8 cellular contexts compared by ENCODE assay signal in the genomic region with DNA sequence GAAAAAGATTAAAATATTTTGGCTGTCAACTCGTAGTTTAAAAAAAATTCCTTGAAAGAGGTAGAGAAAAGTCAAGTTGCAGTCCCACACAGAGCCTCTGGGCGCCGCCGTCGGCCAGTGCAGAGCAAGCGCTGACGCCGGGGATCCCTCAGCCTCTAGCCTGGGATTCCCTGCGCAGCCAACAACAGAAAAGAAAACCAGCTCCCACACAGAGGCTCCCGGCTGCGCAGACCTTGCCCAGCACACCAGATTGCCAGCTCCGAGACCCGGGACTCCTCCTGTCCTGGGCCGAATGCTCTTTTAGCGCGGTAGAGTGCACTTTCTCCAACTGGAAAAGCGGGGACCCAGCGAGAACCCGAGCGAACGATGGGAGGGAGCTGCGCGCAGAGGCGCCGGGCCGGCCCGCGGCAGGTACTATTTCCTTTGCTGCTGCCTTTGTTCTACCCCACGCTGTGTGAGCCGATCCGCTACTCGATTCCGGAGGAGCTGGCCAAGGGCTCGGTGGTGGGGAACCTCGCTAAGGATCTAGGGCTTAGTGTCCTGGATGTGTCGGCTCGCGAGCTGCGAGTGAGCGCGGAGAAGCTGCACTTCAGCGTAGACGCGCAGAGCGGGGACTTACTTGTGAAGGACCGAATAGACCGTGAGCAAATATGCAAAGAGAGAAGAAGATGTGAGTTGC. TPM values are rescaled to one million over a fixed set of nuclear protein-coding genes. Genes with fewer than 3 reads are reported as not detected.
A peak's percentile ranks its signal among the peaks of the same experiment; 100 is the strongest.
DNase-seq lines count a peak whose midpoint lies in the region; ATAC-seq and TF ChIP-seq lines count a peak whose summit lies in the region.
"Not testable (repeated sequence)": the region's sequence is repeated elsewhere in the genome, so short reads cannot be mapped to it uniquely, and the experiment has no call there.

Gene PCDHGB7, plus strand, starts transcription at position 184 of the 679 bp plus-strand sequence. Its CDS starts 183 bp downstream, at position 367.

- intact Hi-C loops in activated B cell treated with CpG ODN at 0.5 μM for 24 hours (cut with micrococcal nuclease) = loop anchor here (1.0 to 10.0 kb wide), 2 partner anchors 107 to 457 kb away; partner anchors contain the start of gene PCDH1
- intact Hi-C loops in dendritic cell treated with granulocyte-macrophage colony-stimulating factor and Interleukin-4, amounts not matched to agents 40 ng/mL and 50 ng/mL, for 4 days (cut with micrococcal nuclease) = loop anchor here (2.0 to 10.0 kb wide), 2 partner anchors 93 to 147 kb away; partner anchors contain the start of gene TAF7

- H3K9me3 Mint-ChIP-seq in activated B cell treated with CpG ODN at 0.5 μM for 24 hours = peaks cover 19% of the 10 kb centered on the region
- peaks cover 14% of the 10 kb centered on the region for H3K9me3 Mint-ChIP-seq in dendritic cell treated with granulocyte-macrophage colony-stimulating factor and Interleukin-4, amounts not matched to agents 40 ng/mL and 50 ng/mL, for 4 days

- DNase-seq in A172 (ENCODE audit: low spot score) (peak; percentile 72), NCI-H1436 treated with DMSO at 0.1 percent for 48 hours (lab: John Stamatoyannopoulos, UW) (peak; percentile 17), iris pigment epithelial cell (ENCODE audit: low read depth) (peak; percentile 85)
- not testable (repeated sequence) for DNase-seq in activated B cell treated with CpG ODN at 0.5 μM for 24 hours; retinal pigment epithelial cell (ENCODE audit: low read depth)

- POLR2A ChIA-PET in activated B cell treated with CpG ODN at 0.5 μM for 24 hours (lab: Charles Lee) = interaction anchor here (1.0 kb wide), 1 partner anchor 150 kb away, joined by 3 read pairs; no protein-coding TSS in a partner anchor

- not testable (repeated sequence) for H3K27ac Mint-ChIP-seq in activated B cell treated with CpG ODN at 0.5 μM for 24 hours; dendritic cell treated with granulocyte-macrophage colony-stimulating factor and Interleukin-4, amounts not matched to agents 40 ng/mL and 50 ng/mL, for 4 days

- peak within 1 kb of the TSS; percentile 64 for H3K4me3 Mint-ChIP-seq in activated B cell treated with CpG ODN at 0.5 μM for 24 hours
- H3K4me3 Mint-ChIP-seq in dendritic cell treated with granulocyte-macrophage colony-stimulating factor and Interleukin-4, amounts not matched to agents 40 ng/mL and 50 ng/mL, for 4 days = peak within 1 kb of the TSS; percentile 82

- not testable (repeated sequence) for TF ChIP-seq CTCF in activated B cell treated with CpG ODN at 0.5 μM for 24 hours (IDR thresholded peaks at IDR 0.05)
- TF ChIP-seq CTCF in retinal pigment epithelial cell (conservative IDR thresholded peaks at IDR 0.05; ENCODE audit: low read depth, low read length) = peak; percentile 86

- peaks cover 57% of the 10 kb centered on the region for H3K27me3 Mint-ChIP-seq in activated B cell treated with CpG ODN at 0.5 μM for 24 hours
- H3K27me3 Mint-ChIP-seq in dendritic cell treated with granulocyte-macrophage colony-stimulating factor and Interleukin-4, amounts not matched to agents 40 ng/mL and 50 ng/mL, for 4 days = peaks cover 82% of the 10 kb centered on the region

- peak within 1 kb of the TSS; percentile 47 for H3K4me3 ChIP-seq in retinal pigment epithelial cell (ENCODE audit: low read length)

- CTCF ChIA-PET in activated B cell treated with CpG ODN at 0.5 μM for 24 hours (lab: Charles Lee) = interaction anchor here (1.3 to 3.0 kb wide), 3 partner anchors 10 to 147 kb away, joined by 3 to 16 read pairs (median 12); no protein-coding TSS in a partner anchor

- peaks cover 28% of the 10 kb centered on the region for H3K4me1 Mint-ChIP-seq in activated B cell treated with CpG ODN at 0.5 μM for 24 hours
- H3K4me1 Mint-ChIP-seq in dendritic cell treated with granulocyte-macrophage colony-stimulating factor and Interleukin-4, amounts not matched to agents 40 ng/mL and 50 ng/mL, for 4 days (ENCODE audit: low read depth) = peaks cover 39% of the 10 kb centered on the region

- not testable (repeated sequence) for H3K36me3 Mint-ChIP-seq in activated B cell treated with CpG ODN at 0.5 μM for 24 hours (ENCODE audit: low read depth); dendritic cell treated with granulocyte-macrophage colony-stimulating factor and Interleukin-4, amounts not matched to agents 40 ng/mL and 50 ng/mL, for 4 days (ENCODE audit: low read depth)

- ATAC-seq in GM18520 (IDR thresholded peaks at IDR 0.05; ENCODE audit: unreplicated experiment) = peak; percentile 67
- peak; percentile 76 for ATAC-seq in HG02884 (IDR thresholded peaks at IDR 0.05; ENCODE audit: unreplicated experiment)
- peak; percentile 73 for ATAC-seq in activated B cell treated with CpG ODN at 0.5 μM for 24 hours (ENCODE audit: low read depth)

RNA-seq across cellular contexts. Expression of gene PCDHGB7, which starts in this region (rescaled TPM):
- total RNA-seq in A172 (2014; rRNA removed; shearing (Covaris generic)) = 14.6 and 15.0 TPM in 2 replicates
- 1.2 and 1.4 TPM in 2 replicates for total RNA-seq in activated B cell treated with CpG ODN at 0.5 μM for 24 hours
